28 cellular contexts compared by ENCODE assay signal in the genomic region with DNA sequence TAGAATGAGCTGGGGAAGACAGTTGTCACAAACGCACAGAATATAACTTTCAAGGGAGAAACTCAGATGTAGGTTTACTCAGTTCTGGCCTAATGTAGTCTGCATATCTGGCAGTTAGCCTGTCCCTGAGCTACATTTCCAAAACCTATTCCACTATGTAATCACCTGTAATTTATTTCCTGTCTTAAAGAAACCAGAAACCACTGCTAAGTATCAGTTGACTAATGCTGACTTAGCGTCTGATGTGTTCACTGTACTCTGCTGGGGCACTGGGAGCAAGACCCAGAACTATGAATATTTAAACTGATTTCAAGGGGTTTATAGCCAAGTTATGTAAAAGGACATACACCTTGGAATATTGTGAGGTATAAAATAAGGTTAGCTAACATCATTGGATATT.
DNase-seq lines count a peak whose midpoint lies in the region; ATAC-seq lines count a peak whose summit lies in the region.
"Had no signal": no experiment of that assay in that cellular context is flagged by ENCODE, and none has a peak within 500 bp of the region (broad histone marks: within the 10 kb centered on the region; RNA-seq: fewer than 3 reads in every experiment).

No MANE protein-coding gene starts in this region.

- DNase-seq in HCEC 1CT (peak; percentile 42), NCI-H226 (peak; percentile 41), astrocyte of the hippocampus (ENCODE audit: low read depth, low spot score) (peak; percentile 13), kidney glomerular epithelial cell (lab: John Stamatoyannopoulos, UW) (peak; percentile 4), SK-N-DZ (ENCODE audit: low spot score) (no peak), caudate nucleus (lab: John Stamatoyannopoulos, UW) (no peak)
- DNase-seq in activated CD4-positive, alpha-beta T cell treated with anti-CD3 and anti-CD28 coated beads for 36 hours: no peak
- DNase-seq: activated CD4-positive, alpha-beta T cell treated with anti-CD3 and anti-CD28 coated beads, Interleukin-2, amount 10 ng/mL, durations not matched to agents 7 days and 5 days; activated naive CD4-positive, alpha-beta T cell; activated T-cell treated with anti-CD3 and anti-CD28 coated beads, Interleukin-2, amount 50 U/mL, for 72 hours; C1 segment of cervical spinal cord; colonic mucosa; DND-41; effector CD8-positive, alpha-beta T cell; erythroblast; heart right ventricle; left colon; mesenchymal stem cell; NCI-H1694 treated with DMSO at 0.1 percent for 48 hours; NCI-H774; stimulated activated CD4-positive, alpha-beta T cell treated with anti-CD3 and anti-CD28 coated beads, Interleukin-15, amount 100 ng/mL, for 24 hours; stimulated activated naive CD4-positive, alpha-beta T cell treated with Interleukin-2 at 50 U/mL for 16 hours had no signal

- no peaks in the 10 kb centered on the region for H3K27me3 Mint-ChIP-seq in activated CD4-positive, alpha-beta T cell treated with anti-CD3 and anti-CD28 coated beads for 36 hours
- H3K27me3 Mint-ChIP-seq: activated CD4-positive, alpha-beta T cell treated with anti-CD3 and anti-CD28 coated beads, Interleukin-2, amount 10 ng/mL, durations not matched to agents 7 days and 5 days had no signal

- CTCF ChIA-PET in activated CD4-positive, alpha-beta T cell treated with anti-CD3 and anti-CD28 coated beads for 36 hours (lab: Charles Lee): no interaction called here

- POLR2A ChIA-PET in activated CD4-positive, alpha-beta T cell treated with anti-CD3 and anti-CD28 coated beads for 36 hours (lab: Charles Lee): no interaction called here

- H3K27ac Mint-ChIP-seq in activated CD4-positive, alpha-beta T cell treated with anti-CD3 and anti-CD28 coated beads for 36 hours: no peak overlapping the region
- H3K27ac Mint-ChIP-seq: activated CD4-positive, alpha-beta T cell treated with anti-CD3 and anti-CD28 coated beads, Interleukin-2, amount 10 ng/mL, durations not matched to agents 7 days and 5 days; activated T-cell treated with anti-CD3 and anti-CD28 coated beads, Interleukin-2, amount 50 U/mL, for 72 hours; T-helper 2 cell treated with Interferon-gamma antibody and Interleukin-4, amounts not matched to agents 5 μg/mL and 100 μg/mL, for 36 hours had no signal

- intact Hi-C loops in activated CD4-positive, alpha-beta T cell treated with anti-CD3 and anti-CD28 coated beads for 36 hours (cut with DNase I, micrococcal nuclease): no loop called here

- no peak overlapping the region for H3K4me3 Mint-ChIP-seq in activated CD4-positive, alpha-beta T cell treated with anti-CD3 and anti-CD28 coated beads for 36 hours
- H3K4me3 Mint-ChIP-seq: activated CD4-positive, alpha-beta T cell treated with anti-CD3 and anti-CD28 coated beads, Interleukin-2, amount 10 ng/mL, durations not matched to agents 7 days and 5 days; activated T-cell treated with anti-CD3 and anti-CD28 coated beads, Interleukin-2, amount 50 U/mL, for 72 hours; T-helper 2 cell treated with Interferon-gamma antibody and Interleukin-4, amounts not matched to agents 5 μg/mL and 100 μg/mL, for 36 hours had no signal

- no peak overlapping the region for H3K27ac ChIP-seq in caudate nucleus (ENCODE audit: low read depth, low read length)
- H3K27ac ChIP-seq: colonic mucosa, heart right ventricle, VCaP had no signal

- no peaks in the 10 kb centered on the region for H3K36me3 Mint-ChIP-seq in activated CD4-positive, alpha-beta T cell treated with anti-CD3 and anti-CD28 coated beads for 36 hours (ENCODE audit: low read depth)

- peaks cover 2% of the 10 kb centered on the region for H3K9me3 Mint-ChIP-seq in activated CD4-positive, alpha-beta T cell treated with anti-CD3 and anti-CD28 coated beads for 36 hours (ENCODE audit: low read depth)

- H3K4me1 Mint-ChIP-seq in activated CD4-positive, alpha-beta T cell treated with anti-CD3 and anti-CD28 coated beads for 36 hours: no peaks in the 10 kb centered on the region
- H3K4me1 Mint-ChIP-seq: activated CD4-positive, alpha-beta T cell treated with anti-CD3 and anti-CD28 coated beads, Interleukin-2, amount 10 ng/mL, durations not matched to agents 7 days and 5 days had no signal

- ATAC-seq in activated CD4-positive, alpha-beta T cell treated with anti-CD3 and anti-CD28 coated beads for 36 hours: no peak
- ATAC-seq in HG02884 (IDR thresholded peaks at IDR 0.05; ENCODE audit: unreplicated experiment): no peak
- ATAC-seq: activated T-cell treated with anti-CD3 and anti-CD28 coated beads, Interleukin-2, amount 50 U/mL, for 72 hours; HCT116; heart right ventricle; K562; left colon; sciatic nerve had no signal

Comparison
In these comparisons a context has a peak if more than half of its experiments do, and no peak if none do; other contexts are left out.
1. DNase-seq: peak in HCEC 1CT (single experiment), NCI-H226 (single experiment), astrocyte of the hippocampus (single experiment) and kidney glomerular epithelial cell (single experiment); none in activated CD4-positive, alpha-beta T cell treated with anti-CD3 and anti-CD28 coated beads for 36 hours (single experiment), SK-N-DZ (single experiment) and caudate nucleus (0 of 61).